13 cellular contexts compared by ENCODE assay signal in the genomic region with DNA sequence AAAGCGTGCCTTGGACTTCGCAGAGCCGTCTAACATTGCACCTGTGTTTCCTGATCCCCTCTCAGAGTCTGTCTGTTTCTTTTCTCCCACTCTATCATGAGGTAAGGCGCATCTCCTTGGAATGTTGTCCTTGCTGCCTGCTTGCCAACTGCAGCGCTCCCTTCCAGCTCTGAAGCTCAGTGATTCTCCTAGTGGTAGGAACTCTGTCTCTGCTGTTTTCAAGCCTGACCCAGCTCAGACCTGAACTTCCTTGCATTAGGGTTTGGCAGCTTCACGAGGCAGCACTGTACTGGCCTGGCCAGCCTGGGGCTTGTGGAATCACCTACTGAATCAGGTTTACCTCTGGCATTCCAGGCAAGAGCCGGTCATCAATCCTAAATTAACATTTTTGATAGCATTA.
DNase-seq lines count a peak whose midpoint lies in the region; ATAC-seq, FAIRE-seq and TF ChIP-seq lines count a peak whose summit lies in the region.
"Had no signal": no experiment of that assay in that cellular context is flagged by ENCODE, and none has a peak within 500 bp of the region (broad histone marks: within the 10 kb centered on the region; RNA-seq: fewer than 3 reads in every experiment).

No MANE protein-coding gene starts in this region.

- FAIRE-seq in A549 (lab: Jason Lieb, UNC) = no peak
- FAIRE-seq: islet of Langerhans had no signal

- BruUV-seq in MCF 10A (replicated peaks; lab: Mats Ljungman, UMichigan) = no TSS peak

- H3K27ac Mint-ChIP-seq in MCF 10A (ENCODE audit: low read depth, unreplicated experiment) = no peak overlapping the region
- H3K27ac Mint-ChIP-seq: CD14-positive monocyte had no signal

- 0 out of 5 replicates have a peak, but pooled peaks of 1 of the 2 experiments have one; percentile 30 for TF ChIP-seq RAD21 in A549 (conservative IDR thresholded peaks at IDR 0.05 in 1 of 2, IDR thresholded peaks at IDR 0.05 in 1 of 2)

- TF ChIP-seq CTCF in A549 (IDR thresholded peaks at IDR 0.05) = no peak
- 0 out of 2 replicates have a peak, but pooled peaks have one; percentile 19 for TF ChIP-seq CTCF in HEK293 (tag by site-specific recombination; IDR thresholded peaks at IDR 0.05)
- TF ChIP-seq CTCF in MCF 10A (IDR thresholded peaks at IDR 0.05; ENCODE audit: unreplicated experiment) = peak; percentile 38

- H3K4me1 ChIP-seq in A549 (peaks cover 14% of the 10 kb centered on the region), HEK293 (ENCODE audit: control insufficient read depth, insufficient read depth, low read length) (peaks cover 6% of the 10 kb centered on the region)

- DNase-seq in A549 (ENCODE audit: low read depth in 1 of 2, low spot score in 1 of 2) (peak in 1 of 2 experiments; percentile 31), MCF 10A (ENCODE audit: unreplicated experiment) (peak; percentile 51), left kidney (ENCODE audit: low read depth, low spot score) (peak; percentile 73), NCI-H510A treated with DMSO at 0.1 percent for 48 hours (lab: John Stamatoyannopoulos, UW) (no peak)
- DNase-seq in activated CD4-positive, alpha-beta T cell treated with anti-CD3 and anti-CD28 coated beads, Interleukin-2, amount 50 U/mL, for 1 hour = no peak
- DNase-seq: NCI-H2081; stimulated activated CD4-positive, alpha-beta T cell treated with anti-CD3 and anti-CD28 coated beads, Interleukin-1b, Interleukin-23, amount 100 ng/mL, for 48 hours had no signal

- no peaks in the 10 kb centered on the region for H3K27me3 Mint-ChIP-seq in MCF 10A (ENCODE audit: insufficient read depth, unreplicated experiment)

- H3K4me3 ChIP-seq in A549 = no peak overlapping the region
- H3K4me3 ChIP-seq in HEK293 (ENCODE audit: low read depth, low read length) = no peak overlapping the region
- H3K4me3 ChIP-seq: vagina had no signal

- H3K27ac ChIP-seq in A549 = no peak overlapping the region
- H3K27ac ChIP-seq in HEK293 (ENCODE audit: extremely low read depth, low read depth, low read length) = no peak overlapping the region
- H3K27ac ChIP-seq: vagina had no signal

- CTCF ChIA-PET in A549 (lab: Yijun Ruan, JAX) (interaction anchor here (0.9 to 1.7 kb wide), 4 partner anchors 12 to 235 kb away, joined by 3 to 4 read pairs (median 4); no protein-coding TSS in a partner anchor), HEK293 (lab: Yijun Ruan, JAX) (interaction anchor here (0.6 to 1.3 kb wide), 6 partner anchors 11 to 163 kb away, joined by 3 to 5 read pairs (median 3); a partner anchor contains a TSS), MCF 10A (lab: Yijun Ruan, JAX) (interaction anchor here (0.5 to 1.3 kb wide), 8 partner anchors 9 to 439 kb away, joined by 3 to 7 read pairs (median 3); no protein-coding TSS in a partner anchor)

- H3K4me2 ChIP-seq in A549 = no peak overlapping the region

- POLR2A ChIA-PET in A549 (lab: Yijun Ruan, JAX) (no interaction called here), HEK293 (lab: Yijun Ruan, JAX) (no interaction called here), MCF 10A (lab: Yijun Ruan, JAX) (no interaction called here)

- H3K36me3 Mint-ChIP-seq in MCF 10A (ENCODE audit: insufficient read depth, unreplicated experiment) = no peaks in the 10 kb centered on the region
- H3K36me3 Mint-ChIP-seq: CD14-positive monocyte had no signal

- H3K9me3 ChIP-seq in A549 (no peaks in the 10 kb centered on the region), HEK293 (ENCODE audit: control insufficient read depth, insufficient read depth, low read depth, low read length) (no peaks in the 10 kb centered on the region)
- H3K9me3 ChIP-seq: vagina had no signal

- H3K4me3 Mint-ChIP-seq in MCF 10A (ENCODE audit: unreplicated experiment) = no peak overlapping the region

- 52% methylated on average over 7 of the region's 7 CpGs for WGBS in A549 (ENCODE audit: missing lambda C conversion rate)

- H3K9me3 Mint-ChIP-seq in MCF 10A (ENCODE audit: unreplicated experiment) = no peaks in the 10 kb centered on the region

- peaks cover 12% of the 10 kb centered on the region for H3K4me1 Mint-ChIP-seq in MCF 10A (ENCODE audit: insufficient read depth, unreplicated experiment)
- H3K4me1 Mint-ChIP-seq: CD14-positive monocyte had no signal

- intact Hi-C loops in MCF 10A (cut with micrococcal nuclease) = loop anchor here (1.0 to 10.0 kb wide), 2 partner anchors 79 to 147 kb away; no protein-coding TSS in a partner anchor

- TF ChIP-seq EP300 in A549 (IDR thresholded peaks at IDR 0.05) = no peak

- no peak for TF ChIP-seq POLR2A in A549 (IDR thresholded peaks at IDR 0.05; ENCODE audit: low read length)

- H3K36me3 ChIP-seq in HEK293 (ENCODE audit: control insufficient read depth in 2 of 2, insufficient read depth in 1 of 2, low read length in 2 of 2) = no peaks in the 10 kb centered on the region
- H3K36me3 ChIP-seq: vagina had no signal

- peak; percentile 84 to 85 for ATAC-seq in A549
- no peak for ATAC-seq in HG02588 (IDR thresholded peaks at IDR 0.05; ENCODE audit: unreplicated experiment)
- no peak for ATAC-seq in GM21717 (IDR thresholded peaks at IDR 0.05; ENCODE audit: unreplicated experiment)

TF ChIP-seq in A549, 52 proteins besides CTCF, POLR2A, EP300 and RAD21:
- TF ChIP-seq, protein P1, sequence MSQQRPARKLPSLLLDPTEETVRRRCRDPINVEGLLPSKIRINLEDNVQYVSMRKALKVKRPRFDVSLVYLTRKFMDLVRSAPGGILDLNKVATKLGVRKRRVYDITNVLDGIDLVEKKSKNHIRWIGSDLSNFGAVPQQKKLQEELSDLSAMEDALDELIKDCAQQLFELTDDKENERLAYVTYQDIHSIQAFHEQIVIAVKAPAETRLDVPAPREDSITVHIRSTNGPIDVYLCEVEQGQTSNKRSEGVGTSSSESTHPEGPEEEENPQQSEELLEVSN (IDR thresholded peaks at IDR 0.05; ENCODE audit: borderline replicate concordance, low read depth) = no peak
- TF ChIP-seq NFE2L2 (conservative IDR thresholded peaks at IDR 0.05; ENCODE audit: low read length) = no peak

TF ChIP-seq in HEK293, 187 proteins besides CTCF, POLR2A, EP300 and RAD21:
- TF ChIP-seq, protein P2, sequence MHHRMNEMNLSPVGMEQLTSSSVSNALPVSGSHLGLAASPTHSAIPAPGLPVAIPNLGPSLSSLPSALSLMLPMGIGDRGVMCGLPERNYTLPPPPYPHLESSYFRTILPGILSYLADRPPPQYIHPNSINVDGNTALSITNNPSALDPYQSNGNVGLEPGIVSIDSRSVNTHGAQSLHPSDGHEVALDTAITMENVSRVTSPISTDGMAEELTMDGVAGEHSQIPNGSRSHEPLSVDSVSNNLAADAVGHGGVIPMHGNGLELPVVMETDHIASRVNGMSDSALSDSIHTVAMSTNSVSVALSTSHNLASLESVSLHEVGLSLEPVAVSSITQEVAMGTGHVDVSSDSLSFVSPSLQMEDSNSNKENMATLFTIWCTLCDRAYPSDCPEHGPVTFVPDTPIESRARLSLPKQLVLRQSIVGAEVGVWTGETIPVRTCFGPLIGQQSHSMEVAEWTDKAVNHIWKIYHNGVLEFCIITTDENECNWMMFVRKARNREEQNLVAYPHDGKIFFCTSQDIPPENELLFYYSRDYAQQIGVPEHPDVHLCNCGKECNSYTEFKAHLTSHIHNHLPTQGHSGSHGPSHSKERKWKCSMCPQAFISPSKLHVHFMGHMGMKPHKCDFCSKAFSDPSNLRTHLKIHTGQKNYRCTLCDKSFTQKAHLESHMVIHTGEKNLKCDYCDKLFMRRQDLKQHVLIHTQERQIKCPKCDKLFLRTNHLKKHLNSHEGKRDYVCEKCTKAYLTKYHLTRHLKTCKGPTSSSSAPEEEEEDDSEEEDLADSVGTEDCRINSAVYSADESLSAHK (tag by site-specific recombination; IDR thresholded peaks at IDR 0.05) = peak; percentile 71
- TF ChIP-seq, protein P3, sequence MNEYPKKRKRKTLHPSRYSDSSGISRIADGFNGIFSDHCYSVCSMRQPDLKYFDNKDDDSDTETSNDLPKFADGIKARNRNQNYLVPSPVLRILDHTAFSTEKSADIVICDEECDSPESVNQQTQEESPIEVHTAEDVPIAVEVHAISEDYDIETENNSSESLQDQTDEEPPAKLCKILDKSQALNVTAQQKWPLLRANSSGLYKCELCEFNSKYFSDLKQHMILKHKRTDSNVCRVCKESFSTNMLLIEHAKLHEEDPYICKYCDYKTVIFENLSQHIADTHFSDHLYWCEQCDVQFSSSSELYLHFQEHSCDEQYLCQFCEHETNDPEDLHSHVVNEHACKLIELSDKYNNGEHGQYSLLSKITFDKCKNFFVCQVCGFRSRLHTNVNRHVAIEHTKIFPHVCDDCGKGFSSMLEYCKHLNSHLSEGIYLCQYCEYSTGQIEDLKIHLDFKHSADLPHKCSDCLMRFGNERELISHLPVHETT (tag by site-specific recombination; IDR thresholded peaks at IDR 0.05) = no peak

Comparison
In these comparisons a context has a peak if more than half of its experiments do, and no peak if none do; other contexts are left out.
1. ATAC-seq: peak in A549 (2 of 2); none in HG02588 (single experiment) and GM21717 (single experiment).
2. DNase-seq: peak in MCF 10A (single experiment) and left kidney (single experiment); none in activated CD4-positive, alpha-beta T cell treated with anti-CD3 and anti-CD28 coated beads, Interleukin-2, amount 50 U/mL, for 1 hour (single experiment) and NCI-H510A treated with DMSO at 0.1 percent for 48 hours (single experiment).